ENCODE assay signal across 15 cellular contexts in genomic region chr17:40253565-40253964, GRCh38.
"Had no signal": no experiment of that assay in that cellular context is flagged by ENCODE, and none has a peak within 500 bp of the region (broad histone marks: within the 10 kb centered on the region; RNA-seq: fewer than 3 reads in every experiment).

No MANE protein-coding gene starts in this region.

- H3K27me3 Mint-ChIP-seq: activated CD4-positive, alpha-beta memory T cell treated with anti-CD3 and anti-CD28 coated beads for 36 hours; activated naive CD8-positive, alpha-beta T cell treated with anti-CD3 and anti-CD28 coated beads for 36 hours; memory B cell had no signal

- H3K4me3 Mint-ChIP-seq: activated CD4-positive, alpha-beta memory T cell treated with anti-CD3 and anti-CD28 coated beads for 36 hours; activated naive CD8-positive, alpha-beta T cell treated with anti-CD3 and anti-CD28 coated beads for 36 hours; activated T-cell treated with anti-CD3 and anti-CD28 coated beads, Interleukin-2, amount 50 U/mL, for 72 hours; memory B cell; nephron had no signal

- ATAC-seq: activated T-cell treated with anti-CD3 and anti-CD28 coated beads, Interleukin-2, amount 50 U/mL, for 72 hours; gastroesophageal sphincter had no signal

- H3K9me3 ChIP-seq: gastroesophageal sphincter, left ventricle myocardium inferior, transverse colon had no signal

- H3K27ac Mint-ChIP-seq: activated CD4-positive, alpha-beta memory T cell treated with anti-CD3 and anti-CD28 coated beads for 36 hours; activated naive CD8-positive, alpha-beta T cell treated with anti-CD3 and anti-CD28 coated beads for 36 hours; activated T-cell treated with anti-CD3 and anti-CD28 coated beads, Interleukin-2, amount 50 U/mL, for 72 hours; memory B cell; nephron had no signal

- H3K27me3 ChIP-seq: cardiac muscle cell, gastroesophageal sphincter, transverse colon had no signal

- H3K4me3 ChIP-seq: cardiac muscle cell, gastroesophageal sphincter, left ventricle myocardium inferior, transverse colon had no signal

- H3K27ac ChIP-seq: cardiac muscle cell, gastroesophageal sphincter, left ventricle myocardium inferior had no signal

- H3K9me3 Mint-ChIP-seq: activated CD4-positive, alpha-beta memory T cell treated with anti-CD3 and anti-CD28 coated beads for 36 hours; activated naive CD8-positive, alpha-beta T cell treated with anti-CD3 and anti-CD28 coated beads for 36 hours; activated T-cell treated with anti-CD3 and anti-CD28 coated beads, Interleukin-2, amount 50 U/mL, for 72 hours; memory B cell; nephron had no signal

- DNase-seq: activated CD4-positive, alpha-beta memory T cell treated with anti-CD3 and anti-CD28 coated beads for 36 hours; activated CD8-positive, alpha-beta memory T cell treated with anti-CD3 and anti-CD28 coated beads, Interleukin-2, amount 50 U/mL, for 4 hours; activated gamma-delta T cell treated with Interleukin-2 at 50 U/mL for 16 hours; activated naive CD8-positive, alpha-beta T cell treated with anti-CD3 and anti-CD28 coated beads for 36 hours; activated T-cell treated with anti-CD3 and anti-CD28 coated beads, Interleukin-2, amount 50 U/mL, for 72 hours; aorta; kidney; left ventricle myocardium inferior; substantia nigra; T-helper 9 cell; transverse colon had no signal
